In genomic region chr6:168884646-168885086, GRCh38 we compare ENCODE assay signal across 8 cellular contexts.
DNase-seq lines count a peak whose midpoint lies in the region; ATAC-seq and TF ChIP-seq lines count a peak whose summit lies in the region.

No MANE protein-coding gene starts in this region.

- H3K4me2 ChIP-seq in DOHH2 (ENCODE audit: low read length): peak overlapping the region; percentile 28

- no peaks in the 10 kb centered on the region for H3F3A ChIP-seq in DOHH2 (ENCODE audit: control insufficient read depth, insufficient read depth)

- ATAC-seq in left lung (peak; percentile 98), HG03520 (IDR thresholded peaks at IDR 0.05; ENCODE audit: unreplicated experiment) (no peak)

- H3K9me3 ChIP-seq in DOHH2 (ENCODE audit: control insufficient read depth, insufficient read depth, low read length): no peaks in the 10 kb centered on the region
- H3K9me3 ChIP-seq in left lung: no peaks in the 10 kb centered on the region

- H3K79me2 ChIP-seq in DOHH2 (ENCODE audit: control insufficient read depth, low read length): no peaks in the 10 kb centered on the region

- no peaks in the 10 kb centered on the region for H4K20me1 ChIP-seq in DOHH2 (ENCODE audit: control insufficient read depth, insufficient read depth, low read depth, low read length)

- DNase-seq in GOT3 (lab: John Stamatoyannopoulos, UW) (peak; percentile 46), NCI-H1436 treated with DMSO at 0.1 percent for 48 hours (lab: John Stamatoyannopoulos, UW) (peak; percentile 11), cerebellar cortex (ENCODE audit: low spot score) (peak; percentile 10), left lung (peak; percentile 65 to 90)
- DNase-seq in activated CD4-positive, alpha-beta T cell treated with anti-CD3 and anti-CD28 coated beads for 24 hours (ENCODE audit: low read depth in 2 of 2): peak; percentile 66 to 70
- peak; percentile 75 for DNase-seq in stimulated activated CD4-positive, alpha-beta T cell treated with anti-CD3 and anti-CD28 coated beads, Interleukin-4, amount 100 ng/mL, for 24 hours

- H3K27me3 ChIP-seq in DOHH2 (ENCODE audit: control insufficient read depth, low read length): no peaks in the 10 kb centered on the region
- H3K27me3 ChIP-seq in left lung: peaks cover 0 to 57% of the 10 kb centered on the region in 2 donors

- intact Hi-C loops in left lung (cut with DNase I): loop anchor here in 1 of 2 donors (5.0 kb wide), 2 partner anchors 267 to 512 kb away; no protein-coding TSS in a partner anchor

- H3K4me1 ChIP-seq in DOHH2 (ENCODE audit: control insufficient read depth, low read length): no peaks in the 10 kb centered on the region
- no peaks in the 10 kb centered on the region for H3K4me1 ChIP-seq in left lung

- TF ChIP-seq CTCF in DOHH2 (IDR thresholded peaks at IDR 0.05; ENCODE audit: low read depth, low read length, poor library complexity, severe bottlenecking) (peak; percentile 77), left lung (IDR thresholded peaks at IDR 0.05) (peak; percentile 89 to 91)

- H3K4me3 ChIP-seq in DOHH2 (ENCODE audit: low read length): peak overlapping the region; percentile 29; the same call in 1 of the 2 replicates
- H3K4me3 ChIP-seq in left lung: no peak overlapping the region

- H3K27ac ChIP-seq in DOHH2 (ENCODE audit: low read depth, low read length): no peak overlapping the region
- H3K27ac ChIP-seq in left lung: no peak overlapping the region

- H3K36me3 ChIP-seq in DOHH2 (ENCODE audit: control insufficient read depth, low read length): no peaks in the 10 kb centered on the region
- no peaks in the 10 kb centered on the region for H3K36me3 ChIP-seq in left lung

- no peaks in the 10 kb centered on the region for H3K9me2 ChIP-seq in DOHH2 (replicated peaks; ENCODE audit: control insufficient read depth, low read length)

Comparison
In these comparisons a context has a peak if more than half of its experiments do, and no peak if none do; other contexts are left out.
1. DNase-seq: peak in every context shown above with its lines; median percentile 78 in left lung; 75 in stimulated activated CD4-positive, alpha-beta T cell treated with anti-CD3 and anti-CD28 coated beads, Interleukin-4, amount 100 ng/mL, for 24 hours; 68 in activated CD4-positive, alpha-beta T cell treated with anti-CD3 and anti-CD28 coated beads for 24 hours; 46 in GOT3; 11 in NCI-H1436 treated with DMSO at 0.1 percent for 48 hours; 10 in cerebellar cortex.